In the genomic region with DNA sequence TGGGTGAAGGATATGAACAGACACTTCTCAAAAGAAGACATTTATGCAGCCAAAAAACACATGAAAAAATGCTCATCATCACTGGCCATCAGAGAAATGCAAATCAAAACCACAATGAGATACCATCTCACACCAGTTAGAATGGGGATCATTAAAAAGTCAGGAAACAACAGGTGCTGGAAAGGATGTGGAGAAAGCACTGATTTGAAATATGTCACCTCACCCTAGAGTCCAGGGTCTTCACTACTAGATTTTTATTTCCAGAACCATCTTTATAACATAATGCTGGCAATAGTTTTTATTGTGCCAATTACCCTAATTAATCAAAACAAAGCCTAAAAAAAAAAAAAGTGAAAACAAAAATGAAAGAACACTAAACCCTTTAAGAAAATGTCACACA, we compare ENCODE assay signal across 1 cellular context.
TF ChIP-seq lines count a peak whose summit lies in the region.

No MANE protein-coding gene starts in this region.

TF ChIP-seq in HEK293, 187 proteins besides CTCF, POLR2A, EP300 and RAD21:
- TF ChIP-seq ZNF184 (tag by site-specific recombination; IDR thresholded peaks at IDR 0.05) (0 out of 2 replicates have a peak, but pooled peaks have one; percentile 34), SCRT2 (tag by site-specific recombination; IDR thresholded peaks at IDR 0.05) (peak; percentile 57; the same call in 1 of the 2 replicates)
